1 cellular context compared by ENCODE assay signal in the genomic region with DNA sequence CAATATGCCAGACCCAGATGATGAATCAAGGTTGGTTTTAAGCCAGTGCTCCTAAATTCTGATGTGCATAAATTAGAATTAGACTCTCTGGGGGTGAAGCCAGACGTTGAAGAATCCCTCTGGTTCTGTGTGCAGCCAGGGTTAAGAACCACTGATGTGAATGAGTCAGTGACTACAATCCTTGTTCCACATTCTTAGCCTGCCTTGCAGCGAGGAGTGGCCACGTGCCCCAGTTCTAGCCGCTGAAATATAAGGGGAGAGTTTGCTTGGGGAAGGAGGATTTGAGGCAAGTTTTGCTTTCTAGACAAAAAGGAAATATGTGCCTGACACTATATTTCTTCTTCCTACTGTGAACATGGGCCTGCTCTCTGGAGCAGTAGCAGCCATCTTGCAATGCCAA.
TF ChIP-seq lines count a peak whose summit lies in the region.

No MANE protein-coding gene starts in this region.

TF ChIP-seq in IMR-90, 13 proteins besides CTCF, POLR2A, EP300 and RAD21:
- no peak for TF ChIP-seq MAZ (IDR thresholded peaks at IDR 0.05; ENCODE audit: borderline replicate concordance, low read depth, low read length)
- TF ChIP-seq, protein P1, sequence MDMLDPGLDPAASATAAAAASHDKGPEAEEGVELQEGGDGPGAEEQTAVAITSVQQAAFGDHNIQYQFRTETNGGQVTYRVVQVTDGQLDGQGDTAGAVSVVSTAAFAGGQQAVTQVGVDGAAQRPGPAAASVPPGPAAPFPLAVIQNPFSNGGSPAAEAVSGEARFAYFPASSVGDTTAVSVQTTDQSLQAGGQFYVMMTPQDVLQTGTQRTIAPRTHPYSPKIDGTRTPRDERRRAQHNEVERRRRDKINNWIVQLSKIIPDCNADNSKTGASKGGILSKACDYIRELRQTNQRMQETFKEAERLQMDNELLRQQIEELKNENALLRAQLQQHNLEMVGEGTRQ (IDR thresholded peaks at IDR 0.05; ENCODE audit: low read depth, low read length) = peak; percentile 79; the same call in 1 of the 2 replicates
- peak; percentile 43; the same call in 1 of the 2 replicates for TF ChIP-seq BHLHE40 (IDR thresholded peaks at IDR 0.05; ENCODE audit: low read depth, low read length)
- TF ChIP-seq, protein P2, sequence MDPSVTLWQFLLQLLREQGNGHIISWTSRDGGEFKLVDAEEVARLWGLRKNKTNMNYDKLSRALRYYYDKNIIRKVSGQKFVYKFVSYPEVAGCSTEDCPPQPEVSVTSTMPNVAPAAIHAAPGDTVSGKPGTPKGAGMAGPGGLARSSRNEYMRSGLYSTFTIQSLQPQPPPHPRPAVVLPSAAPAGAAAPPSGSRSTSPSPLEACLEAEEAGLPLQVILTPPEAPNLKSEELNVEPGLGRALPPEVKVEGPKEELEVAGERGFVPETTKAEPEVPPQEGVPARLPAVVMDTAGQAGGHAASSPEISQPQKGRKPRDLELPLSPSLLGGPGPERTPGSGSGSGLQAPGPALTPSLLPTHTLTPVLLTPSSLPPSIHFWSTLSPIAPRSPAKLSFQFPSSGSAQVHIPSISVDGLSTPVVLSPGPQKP (IDR thresholded peaks at IDR 0.05; ENCODE audit: borderline replicate concordance, low read depth, low read length) = no peak
- no peak for TF ChIP-seq MXI1 (IDR thresholded peaks at IDR 0.05; ENCODE audit: borderline replicate concordance, low read depth, low read length)
- no peak for TF ChIP-seq CEBPB (IDR thresholded peaks at IDR 0.05; ENCODE audit: low read depth, low read length)
- no peak for TF ChIP-seq RFX5 (IDR thresholded peaks at IDR 0.05; ENCODE audit: low read depth, low read length)
- TF ChIP-seq NFE2L2 (IDR thresholded peaks at IDR 0.05; ENCODE audit: low read depth, low read length) = no peak
- no peak for TF ChIP-seq SMC3 (IDR thresholded peaks at IDR 0.05; ENCODE audit: low read depth, low read length)
- no peak for TF ChIP-seq MAFK (IDR thresholded peaks at IDR 0.05; ENCODE audit: low read depth, low read length)
- no peak for TF ChIP-seq FOS (IDR thresholded peaks at IDR 0.05; ENCODE audit: low read depth, low read length)
- no peak for TF ChIP-seq RCOR1 (IDR thresholded peaks at IDR 0.05; ENCODE audit: insufficient replicate concordance, low read length)
- TF ChIP-seq CHD1 (IDR thresholded peaks at IDR 0.05; ENCODE audit: low read depth, low read length) = no peak
